In the genomic region with DNA sequence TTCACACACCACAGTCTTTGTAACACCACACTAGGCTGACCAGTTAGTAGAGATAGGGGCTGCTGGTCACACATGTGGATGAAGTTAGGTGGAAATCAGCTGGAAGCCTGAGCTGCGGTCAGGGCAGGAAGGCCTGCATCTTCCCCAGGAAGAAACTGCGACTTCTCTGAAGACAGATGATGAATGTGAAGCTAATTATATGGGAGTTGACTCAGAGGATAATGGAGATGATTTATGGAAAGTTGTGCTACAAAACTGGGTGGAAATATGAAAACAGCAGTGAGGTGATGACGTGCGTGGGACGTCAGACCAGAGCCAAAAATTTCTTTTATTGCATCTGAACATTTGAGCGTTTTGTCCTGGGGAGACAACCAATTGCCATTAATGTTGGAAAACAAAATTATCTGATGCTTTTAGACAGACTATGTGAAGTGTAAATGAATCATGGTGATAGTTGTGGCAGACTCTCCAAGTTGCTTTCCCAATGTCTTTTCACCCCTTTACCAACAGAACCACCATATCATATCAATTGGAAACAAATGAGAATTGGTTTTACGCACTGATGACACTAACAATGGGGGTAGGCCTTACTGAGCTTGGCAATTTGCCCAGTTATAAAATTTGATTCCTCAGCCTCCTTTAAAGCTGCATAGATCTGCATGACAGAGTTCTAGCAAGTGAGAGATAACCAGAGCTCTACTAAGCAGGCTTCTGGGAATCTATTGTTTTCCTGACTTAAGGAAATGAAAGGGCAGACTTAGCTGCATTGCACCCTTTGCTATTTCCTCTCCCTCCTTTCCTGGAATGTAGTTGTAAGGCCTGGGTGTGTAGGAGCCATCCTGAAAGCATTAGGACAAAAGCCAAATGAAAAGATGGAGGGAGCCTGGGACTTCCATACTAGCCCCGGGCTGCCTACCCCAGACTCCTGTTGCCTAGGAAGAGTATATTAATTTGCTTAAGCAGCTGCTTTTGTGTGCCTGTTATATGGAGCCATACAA, we compare ENCODE assay signal across 12 cellular contexts.
DNase-seq lines count a peak whose midpoint lies in the region; ATAC-seq and TF ChIP-seq lines count a peak whose summit lies in the region.
"Had no signal": no experiment of that assay in that cellular context is flagged by ENCODE, and none has a peak within 500 bp of the region (broad histone marks: within the 10 kb centered on the region; RNA-seq: fewer than 3 reads in every experiment).

No MANE protein-coding gene starts in this region.

- H3K27me3 ChIP-seq in left ventricle myocardium inferior (ENCODE audit: low read depth) (no peaks in the 10 kb centered on the region), ovary (no peaks in the 10 kb centered on the region)
- H3K27me3 ChIP-seq: cardiac muscle cell had no signal

- intact Hi-C loops in left ventricle myocardium inferior (cut with micrococcal nuclease) (no loop called here), ovary (cut with DNase I) (no loop called here)

- H3K9me3 ChIP-seq in left ventricle myocardium inferior (replicated peaks) (peaks cover 9% of the 10 kb centered on the region), ovary (no peaks in the 10 kb centered on the region)
- H3K9me3 ChIP-seq: Caco-2 had no signal

- TF ChIP-seq EP300 in ovary (IDR thresholded peaks at IDR 0.05) = no peak

- H3K4me3 ChIP-seq in left ventricle myocardium inferior = no peak overlapping the region
- no peak overlapping the region for H3K4me3 ChIP-seq in ovary
- H3K4me3 ChIP-seq: cardiac muscle cell, lung had no signal

- no peak for TF ChIP-seq POLR2A in ovary (IDR thresholded peaks at IDR 0.05)

- H3K27ac ChIP-seq in left ventricle myocardium inferior (replicated peaks) = peak overlapping the region; percentile 47
- H3K27ac ChIP-seq in ovary = no peak overlapping the region
- H3K27ac ChIP-seq: cardiac muscle cell had no signal

- 43 to 59% (median 46%) methylated on average over 8 of the region's 8 CpGs for WGBS in ovary, 3 donors

- peak; percentile 23 for DNase-seq in NCI-H2171 treated with DMSO at 0.1 percent for 48 hours (lab: John Stamatoyannopoulos, UW)
- no peak for DNase-seq in NCI-H2171 (lab: John Stamatoyannopoulos, UW)
- peak; percentile 65 for DNase-seq in RPMI7951 (ENCODE audit: low read depth)
- no peak for DNase-seq in left ventricle myocardium inferior
- DNase-seq in ovary = peak in 4 of 5 donors; percentile 29 to 84 (median 39)
- no peak for DNase-seq in stimulated activated naive CD8-positive, alpha-beta T cell treated with anti-CD3 and anti-CD28 coated beads, Interleukin-15, Interleukin-2, amounts not matched to agents 100 U/mL and 50 U/mL, for 24 hours
- DNase-seq: activated naive CD4-positive, alpha-beta T cell treated with anti-CD3 and anti-CD28 coated beads for 36 hours; Caco-2 had no signal

- peaks cover 29% of the 10 kb centered on the region for H3K4me1 ChIP-seq in left ventricle myocardium inferior
- peaks cover 4% of the 10 kb centered on the region for H3K4me1 ChIP-seq in ovary (ENCODE audit: insufficient read depth)
- H3K4me1 ChIP-seq: Caco-2 had no signal

- TF ChIP-seq CTCF in left ventricle myocardium inferior (IDR thresholded peaks at IDR 0.05; ENCODE audit: borderline replicate concordance) (no peak), ovary (IDR thresholded peaks at IDR 0.05) (no peak)

- ATAC-seq in stimulated activated naive CD8-positive, alpha-beta T cell treated with anti-CD3 and anti-CD28 coated beads, Interleukin-15, Interleukin-2, amounts not matched to agents 100 U/mL and 50 U/mL, for 24 hours = no peak
- ATAC-seq in activated CD4-positive, CD25-positive, alpha-beta regulatory T cell treated with anti-CD3 and anti-CD28 coated beads, Interleukin-2, amount 50 U/mL, for 24 hours = no peak
- ATAC-seq in HG02981 (IDR thresholded peaks at IDR 0.05; ENCODE audit: unreplicated experiment) = no peak

- H3K36me3 ChIP-seq in left ventricle myocardium inferior = no peaks in the 10 kb centered on the region
- H3K36me3 ChIP-seq in ovary = no peaks in the 10 kb centered on the region
- H3K36me3 ChIP-seq: cardiac muscle cell had no signal

Comparison
In these comparisons a context has a peak if more than half of its experiments do, and no peak if none do; other contexts are left out.
1. DNase-seq: peak in NCI-H2171 treated with DMSO at 0.1 percent for 48 hours (single experiment), RPMI7951 (single experiment) and ovary (4 of 5); none in NCI-H2171 (single experiment), left ventricle myocardium inferior (single experiment) and stimulated activated naive CD8-positive, alpha-beta T cell treated with anti-CD3 and anti-CD28 coated beads, Interleukin-15, Interleukin-2, amounts not matched to agents 100 U/mL and 50 U/mL, for 24 hours (single experiment).